1 cellular context compared by ENCODE assay signal in genomic region chr15:50065264-50065663, GRCh38.
TF ChIP-seq lines count a peak whose summit lies in the region.

No MANE protein-coding gene starts in this region.

TF ChIP-seq in SK-N-SH, 30 proteins besides CTCF, POLR2A, EP300 and RAD21 (continued from another document):
- TF ChIP-seq, protein P1, sequence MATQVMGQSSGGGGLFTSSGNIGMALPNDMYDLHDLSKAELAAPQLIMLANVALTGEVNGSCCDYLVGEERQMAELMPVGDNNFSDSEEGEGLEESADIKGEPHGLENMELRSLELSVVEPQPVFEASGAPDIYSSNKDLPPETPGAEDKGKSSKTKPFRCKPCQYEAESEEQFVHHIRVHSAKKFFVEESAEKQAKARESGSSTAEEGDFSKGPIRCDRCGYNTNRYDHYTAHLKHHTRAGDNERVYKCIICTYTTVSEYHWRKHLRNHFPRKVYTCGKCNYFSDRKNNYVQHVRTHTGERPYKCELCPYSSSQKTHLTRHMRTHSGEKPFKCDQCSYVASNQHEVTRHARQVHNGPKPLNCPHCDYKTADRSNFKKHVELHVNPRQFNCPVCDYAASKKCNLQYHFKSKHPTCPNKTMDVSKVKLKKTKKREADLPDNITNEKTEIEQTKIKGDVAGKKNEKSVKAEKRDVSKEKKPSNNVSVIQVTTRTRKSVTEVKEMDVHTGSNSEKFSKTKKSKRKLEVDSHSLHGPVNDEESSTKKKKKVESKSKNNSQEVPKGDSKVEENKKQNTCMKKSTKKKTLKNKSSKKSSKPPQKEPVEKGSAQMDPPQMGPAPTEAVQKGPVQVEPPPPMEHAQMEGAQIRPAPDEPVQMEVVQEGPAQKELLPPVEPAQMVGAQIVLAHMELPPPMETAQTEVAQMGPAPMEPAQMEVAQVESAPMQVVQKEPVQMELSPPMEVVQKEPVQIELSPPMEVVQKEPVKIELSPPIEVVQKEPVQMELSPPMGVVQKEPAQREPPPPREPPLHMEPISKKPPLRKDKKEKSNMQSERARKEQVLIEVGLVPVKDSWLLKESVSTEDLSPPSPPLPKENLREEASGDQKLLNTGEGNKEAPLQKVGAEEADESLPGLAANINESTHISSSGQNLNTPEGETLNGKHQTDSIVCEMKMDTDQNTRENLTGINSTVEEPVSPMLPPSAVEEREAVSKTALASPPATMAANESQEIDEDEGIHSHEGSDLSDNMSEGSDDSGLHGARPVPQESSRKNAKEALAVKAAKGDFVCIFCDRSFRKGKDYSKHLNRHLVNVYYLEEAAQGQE (IDR thresholded peaks at IDR 0.05; ENCODE audit: low read depth, low read length): no peak
